Comparison of ENCODE assay signal across 9 cellular contexts in the genomic region with DNA sequence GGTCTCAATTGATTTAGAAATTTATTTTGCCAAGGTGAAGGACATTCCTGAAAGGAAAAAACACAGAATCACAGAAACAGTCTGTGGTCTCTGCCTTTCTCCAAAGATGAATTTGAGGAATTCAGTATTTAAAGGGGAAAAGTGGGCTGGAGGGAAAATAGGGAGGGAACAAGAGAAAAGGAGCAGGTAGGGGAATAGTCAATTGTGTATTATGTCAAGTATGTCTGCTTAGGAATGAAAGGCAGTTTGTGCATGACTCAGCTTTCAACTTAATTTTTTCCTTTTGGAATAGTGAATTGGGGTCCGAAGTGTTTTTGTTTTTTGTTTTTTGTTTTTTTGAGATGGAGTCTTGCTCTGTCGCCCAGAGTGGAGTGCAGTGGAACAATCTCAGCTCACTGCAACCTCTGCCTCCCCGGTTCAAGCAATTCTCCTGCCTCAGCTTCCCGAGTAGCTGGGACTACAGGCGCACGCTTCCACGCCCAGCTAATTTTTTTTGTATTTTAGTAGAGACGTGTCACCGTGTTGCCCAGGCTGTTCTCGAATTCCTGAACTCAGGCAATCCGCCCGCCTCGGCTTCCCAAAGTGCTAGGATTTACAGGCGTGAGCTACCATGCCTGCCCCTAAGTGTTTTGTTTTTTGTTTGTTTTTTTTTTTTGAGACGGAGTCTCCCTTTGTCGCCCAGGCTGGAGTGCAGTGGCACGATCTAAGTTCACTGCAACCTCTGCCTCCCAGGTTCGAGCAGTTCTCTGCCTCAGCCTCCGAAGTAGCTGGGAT.
DNase-seq lines count a peak whose midpoint lies in the region; ATAC-seq, FAIRE-seq and TF ChIP-seq lines count a peak whose summit lies in the region.
"Had no signal": no experiment of that assay in that cellular context is flagged by ENCODE, and none has a peak within 500 bp of the region (broad histone marks: within the 10 kb centered on the region; RNA-seq: fewer than 3 reads in every experiment).

No MANE protein-coding gene starts in this region.

- H3K4me2 ChIP-seq in mesenchymal stem cell (ENCODE audit: low read length, poor library complexity, severe bottlenecking), result no peak overlapping the region

- H3K14ac ChIP-seq in mesenchymal stem cell (ENCODE audit: low read length in 2 of 2), result no peak overlapping the region

- POLR2A ChIA-PET in activated B cell treated with CpG ODN at 0.5 μM for 24 hours (lab: Charles Lee), result interaction anchor here (0.6 to 0.8 kb wide), 5 partner anchors 98 to 1201 kb away, joined by 3 to 4 read pairs (median 3); a partner anchor contains a TSS

- no peaks in the 10 kb centered on the region for H3K9me3 ChIP-seq in mesenchymal stem cell (ENCODE audit: control insufficient read depth, low read length)

- FAIRE-seq in G401.6 (lab: Jason Lieb, UNC), result peak; percentile 15

- H3K4me1 Mint-ChIP-seq in activated B cell treated with CpG ODN at 0.5 μM for 24 hours, result peaks cover 22% of the 10 kb centered on the region

- H3K4me1 ChIP-seq in mesenchymal stem cell (ENCODE audit: control insufficient read depth, insufficient read depth, low read depth, low read length), result peaks cover 11% of the 10 kb centered on the region

- H3K79me1 ChIP-seq in mesenchymal stem cell (replicated peaks; ENCODE audit: low read length, poor library complexity, severe bottlenecking), result no peaks in the 10 kb centered on the region

- no peak overlapping the region for H4K8ac ChIP-seq in mesenchymal stem cell (ENCODE audit: low read length)

- H3K36me3 Mint-ChIP-seq in activated B cell treated with CpG ODN at 0.5 μM for 24 hours (ENCODE audit: low read depth), result peaks cover 7% of the 10 kb centered on the region

- no peaks in the 10 kb centered on the region for H3K27me3 Mint-ChIP-seq in activated B cell treated with CpG ODN at 0.5 μM for 24 hours

- H2BK15ac ChIP-seq in mesenchymal stem cell (ENCODE audit: low read depth, poor library complexity, severe bottlenecking), result no peak overlapping the region

- peak overlapping the region; percentile 94; the same call in 1 of the 2 replicates for H3K27ac ChIP-seq in 22Rv1
- H3K27ac ChIP-seq in mesenchymal stem cell (ENCODE audit: low read length, poor library complexity, severe bottlenecking), result no peak overlapping the region

- intact Hi-C loops in activated B cell treated with CpG ODN at 0.5 μM for 24 hours (cut with micrococcal nuclease), result no loop called here

- H2AK5ac ChIP-seq in mesenchymal stem cell (ENCODE audit: low read length, severe bottlenecking), result no peak overlapping the region

- peak overlapping the region in 1 of 2 experiments; percentile 96 for H3K4me3 ChIP-seq in mesenchymal stem cell (ENCODE audit: insufficient read depth in 1 of 2, low read depth in 1 of 2, low read length in 2 of 2)

- no peak overlapping the region for H2BK12ac ChIP-seq in mesenchymal stem cell (ENCODE audit: low read length in 2 of 2)

- WGBS in mesenchymal stem cell, result 93% methylated on average over 19 of the region's 19 CpGs

- H3K23ac ChIP-seq in mesenchymal stem cell (ENCODE audit: low read length in 2 of 2), result no peak overlapping the region

- ATAC-seq in activated B cell treated with CpG ODN at 0.5 μM for 24 hours (ENCODE audit: low read depth), result no peak
- no peak for ATAC-seq in HG03175 (IDR thresholded peaks at IDR 0.05; ENCODE audit: unreplicated experiment)
- ATAC-seq in omental fat pad (ENCODE audit: low FRiP score), result no peak

- H3K27me3 ChIP-seq in mesenchymal stem cell (ENCODE audit: control insufficient read depth in 1 of 2, insufficient read depth in 1 of 2, low read length in 2 of 2), result no peaks in the 10 kb centered on the region

- no peak overlapping the region for H3K18ac ChIP-seq in mesenchymal stem cell (ENCODE audit: low read depth in 1 of 2, low read length in 2 of 2)

- peak overlapping the region; percentile 11 for H3K4me3 Mint-ChIP-seq in activated B cell treated with CpG ODN at 0.5 μM for 24 hours

- TF ChIP-seq CTCF in 22Rv1 (IDR thresholded peaks at IDR 0.05) (no peak), activated B cell treated with CpG ODN at 0.5 μM for 24 hours (IDR thresholded peaks at IDR 0.05) (no peak), omental fat pad (IDR thresholded peaks at IDR 0.05) (no peak)

- H3K9me3 Mint-ChIP-seq in activated B cell treated with CpG ODN at 0.5 μM for 24 hours, result no peaks in the 10 kb centered on the region

- H3K9ac ChIP-seq in mesenchymal stem cell (ENCODE audit: low read length), result peak overlapping the region; percentile 98

- H3K36me3 ChIP-seq in mesenchymal stem cell (ENCODE audit: control insufficient read depth in 1 of 2, insufficient read depth in 2 of 2, low read depth in 1 of 2, low read length in 2 of 2), result no peaks in the 10 kb centered on the region

- no peak overlapping the region for H2AFZ ChIP-seq in mesenchymal stem cell (ENCODE audit: low read depth, low read length)

- no peak overlapping the region for H3K4ac ChIP-seq in mesenchymal stem cell (ENCODE audit: low read depth in 1 of 2, low read length in 2 of 2)

- no peak overlapping the region for H3K27ac Mint-ChIP-seq in activated B cell treated with CpG ODN at 0.5 μM for 24 hours

- H4K91ac ChIP-seq in mesenchymal stem cell (ENCODE audit: low read length), result no peak overlapping the region

- DNase-seq in activated B cell treated with CpG ODN at 0.5 μM for 24 hours, result no peak
- DNase-seq in mesenchymal stem cell, result no peak
- no peak for DNase-seq in NCI-H1048 (lab: John Stamatoyannopoulos, UW)
- DNase-seq in GM19240 (ENCODE audit: insufficient read length, low spot score), result no peak
- DNase-seq in omental fat pad (ENCODE audit: low spot score), result no peak
- DNase-seq: stimulated activated CD4-positive, alpha-beta T cell treated with anti-CD3 and anti-CD28 coated beads, Interleukin-1b, Interleukin-23, amount 100 ng/mL, for 48 hours had no signal

- H2BK5ac ChIP-seq in mesenchymal stem cell (ENCODE audit: low read depth, low read length, poor library complexity, severe bottlenecking), result no peak overlapping the region

- H2BK120ac ChIP-seq in mesenchymal stem cell (ENCODE audit: low read depth, low read length), result no peak overlapping the region

- CTCF ChIA-PET in activated B cell treated with CpG ODN at 0.5 μM for 24 hours (lab: Charles Lee), result no interaction called here
